ENCODE assay signal across 21 cellular contexts in genomic region chr15:57797608-57798267, GRCh38.
A peak's percentile ranks its signal among the peaks of the same experiment; 100 is the strongest.
DNase-seq lines count a peak whose midpoint lies in the region; ATAC-seq, FAIRE-seq and TF ChIP-seq lines count a peak whose summit lies in the region.
"Had no signal": no experiment of that assay in that cellular context is flagged by ENCODE, and none has a peak within 500 bp of the region (broad histone marks: within the 10 kb centered on the region; RNA-seq: fewer than 3 reads in every experiment).

No MANE protein-coding gene starts in this region.

- H3K36me3 ChIP-seq in liver (ENCODE audit: control insufficient read depth in 4 of 4, insufficient read depth in 3 of 4, low read depth in 1 of 4, low read length in 3 of 4) (no peaks in the 10 kb centered on the region), HepG2 (replicated peaks in 1 of 2; ENCODE audit: control insufficient read depth in 1 of 2, insufficient read depth in 2 of 2, low read length in 2 of 2) (no peaks in the 10 kb centered on the region), endothelial cell of umbilical vein (ENCODE audit: control insufficient read depth in 2 of 2, extremely low read depth in 1 of 2, insufficient read depth in 2 of 2, low read length in 2 of 2) (no peaks in the 10 kb centered on the region), parathyroid adenoma (ENCODE audit: control insufficient read depth, insufficient read depth, low read length) (no peaks in the 10 kb centered on the region)
- H3K36me3 ChIP-seq: SJSA1 had no signal

- H3K4me1 ChIP-seq in liver (ENCODE audit: control insufficient read depth in 4 of 4, insufficient read depth in 4 of 4, low read length in 3 of 4) (peaks cover 0 to 6% (median 1%) of the 10 kb centered on the region in 4 donors), HepG2 (ENCODE audit: insufficient read depth, low read length) (no peaks in the 10 kb centered on the region), endothelial cell of umbilical vein (ENCODE audit: control insufficient read depth, extremely low read depth, insufficient read depth, low read length) (no peaks in the 10 kb centered on the region), parathyroid adenoma (no peaks in the 10 kb centered on the region)
- H3K4me1 ChIP-seq: SJSA1 had no signal

- no peaks in the 10 kb centered on the region for H3K36me3 Mint-ChIP-seq in mesothelial cell of epicardium
- H3K36me3 Mint-ChIP-seq: CD8-positive, alpha-beta memory T cell had no signal

- no peak overlapping the region for H3K4me3 Mint-ChIP-seq in mesothelial cell of epicardium
- H3K4me3 Mint-ChIP-seq: CD8-positive, alpha-beta memory T cell had no signal

- H3K27me3 ChIP-seq in liver (ENCODE audit: control insufficient read depth in 4 of 4, insufficient read depth in 4 of 4, low read length in 3 of 4) (no peaks in the 10 kb centered on the region), HepG2 (ENCODE audit: control insufficient read depth in 1 of 2, insufficient read depth in 2 of 2, low read length in 2 of 2) (no peaks in the 10 kb centered on the region; a peak in 1 of 5 replicates), endothelial cell of umbilical vein (ENCODE audit: control insufficient read depth in 2 of 2, insufficient read depth in 2 of 2, low read length in 2 of 2) (no peaks in the 10 kb centered on the region), parathyroid adenoma (ENCODE audit: control insufficient read depth, insufficient read depth, low read length) (no peaks in the 10 kb centered on the region)

- POLR2A ChIA-PET in HepG2 (lab: Yijun Ruan, JAX) (no interaction called here), endothelial cell of umbilical vein (lab: Charles Lee) (no interaction called here)

- H4K20me1 ChIP-seq in HepG2 (ENCODE audit: insufficient read depth, low read length) (no peaks in the 10 kb centered on the region), endothelial cell of umbilical vein (replicated peaks; ENCODE audit: control insufficient read depth, extremely low read depth, insufficient read depth, low read length) (no peaks in the 10 kb centered on the region)

- dilution Hi-C loops in endothelial cell of umbilical vein (cut with MboI; ENCODE audit: extremely low pct_ligation_motif_present, low sequenced_read_pairs) = no loop called here

- CTCF ChIA-PET in HepG2 (lab: Yijun Ruan, JAX; ENCODE audit: low intra/inter-chr PET ratio, low total read pairs) = no interaction called here
- CTCF ChIA-PET in endothelial cell of umbilical vein (lab: Charles Lee) = interaction anchor here (0.8 to 1.7 kb wide), 4 partner anchors 47 to 273 kb away, joined by 3 to 6 read pairs (median 4); no protein-coding TSS in a partner anchor

- H3K27ac ChIP-seq in liver (ENCODE audit: low read depth in 1 of 2, low read length in 2 of 2) (no peak overlapping the region), HepG2 (ENCODE audit: extremely low read length, insufficient read depth, low read length) (no peak overlapping the region), endothelial cell of umbilical vein (ENCODE audit: insufficient read depth, low read depth, low read length) (no peak overlapping the region), parathyroid adenoma (peak overlapping the region; percentile 7)
- H3K27ac ChIP-seq: GM23248, PC-9, RWPE1, SJSA1 had no signal

- H3K4me1 Mint-ChIP-seq in mesothelial cell of epicardium = no peaks in the 10 kb centered on the region
- H3K4me1 Mint-ChIP-seq: CD8-positive, alpha-beta memory T cell had no signal

- WGBS in liver = 75% methylated on average over 7 of the region's 7 CpGs
- WGBS in HepG2 (ENCODE audit: low lambda C conversion rate) = 27% methylated on average over 7 of the region's 7 CpGs

- H3K79me2 ChIP-seq in HepG2 (ENCODE audit: insufficient read depth, low read length) (no peaks in the 10 kb centered on the region), endothelial cell of umbilical vein (ENCODE audit: control insufficient read depth, insufficient read depth, low read length) (no peaks in the 10 kb centered on the region), parathyroid adenoma (no peaks in the 10 kb centered on the region)

- H3K4me2 ChIP-seq in HepG2 (ENCODE audit: low read depth, low read length) = no peak overlapping the region
- no peak overlapping the region for H3K4me2 ChIP-seq in endothelial cell of umbilical vein (ENCODE audit: insufficient read depth, low read length)
- no peak overlapping the region for H3K4me2 ChIP-seq in parathyroid adenoma (ENCODE audit: low read length)
- H3K4me2 ChIP-seq: PC-9 had no signal

- peaks cover 13% of the 10 kb centered on the region for H3K9me3 Mint-ChIP-seq in mesothelial cell of epicardium
- H3K9me3 Mint-ChIP-seq: CD8-positive, alpha-beta memory T cell had no signal

- no TSS peak for BruUV-seq in HepG2 (replicated peaks; lab: Mats Ljungman, UMichigan)
- no TSS peak for BruUV-seq in endothelial cell of umbilical vein (replicated peaks; lab: Mats Ljungman, UMichigan)

- DNase-seq in HepG2 (ENCODE audit: low spot score) (no peak), endothelial cell of umbilical vein (ENCODE audit: low read depth, low spot score) (peak; percentile 53), mesothelial cell of epicardium (ENCODE audit: low spot score in 2 of 2, unreplicated experiment in 2 of 2) (no peak)
- no peak for DNase-seq in activated CD4-positive, alpha-beta T cell treated with anti-CD3 and anti-CD28 coated beads for 4 hours
- DNase-seq: C1 segment of cervical spinal cord; CD8-positive, alpha-beta memory T cell; DMS53; EL; GM23248; NCI-H1048; NCI-H1436; NCI-H1930; NCI-H226; PC-9 had no signal

- no peak overlapping the region for H3K27ac Mint-ChIP-seq in mesothelial cell of epicardium
- H3K27ac Mint-ChIP-seq: CD8-positive, alpha-beta memory T cell had no signal

- TF ChIP-seq POLR2A in HepG2 (IDR thresholded peaks at IDR 0.05; ENCODE audit: insufficient read depth in 1 of 2, low read depth in 2 of 2, low read length in 2 of 2) (no peak), endothelial cell of umbilical vein (IDR thresholded peaks at IDR 0.05; ENCODE audit: low read depth, low read length) (no peak)

- in situ Hi-C loops in HepG2 (cut with HindIII; ENCODE audit: extremely low pct_ligation_motif_present, low pct_unique_long_range_greater_than_20kb) = no loop called here

- H3K9me3 ChIP-seq in liver (ENCODE audit: control insufficient read depth in 4 of 4, low read length in 3 of 4) (no peaks in the 10 kb centered on the region), HepG2 (ENCODE audit: low read length) (no peaks in the 10 kb centered on the region), endothelial cell of umbilical vein (replicated peaks; ENCODE audit: control insufficient read depth, insufficient read depth, low read length) (no peaks in the 10 kb centered on the region), parathyroid adenoma (ENCODE audit: control insufficient read depth, low read length) (no peaks in the 10 kb centered on the region)
- H3K9me3 ChIP-seq: SJSA1 had no signal

- H3K4me3 ChIP-seq in liver (ENCODE audit: low read depth in 1 of 3, low read length in 3 of 3) (no peak overlapping the region), HepG2 (replicated peaks in 1 of 3; ENCODE audit: insufficient read depth in 1 of 3, low read depth in 2 of 3, low read length in 3 of 3) (no peak overlapping the region), endothelial cell of umbilical vein (replicated peaks in 1 of 3; ENCODE audit: insufficient read depth in 1 of 3, low read depth in 1 of 3, low read length in 3 of 3) (no peak overlapping the region), parathyroid adenoma (ENCODE audit: low read depth, low read length) (no peak overlapping the region)
- H3K4me3 ChIP-seq: GM12878, GM23248, PC-9, SJSA1 had no signal

- TF ChIP-seq CTCF in liver (IDR thresholded peaks at IDR 0.05; ENCODE audit: low read depth, low read length, missing input control) = no peak
- no peak for TF ChIP-seq CTCF in HepG2 (CRISPR knock-in tag; IDR thresholded peaks at IDR 0.05)
- no peak for TF ChIP-seq CTCF in endothelial cell of umbilical vein (IDR thresholded peaks at IDR 0.05; ENCODE audit: extremely low read depth in 1 of 2, insufficient read depth in 1 of 2, low read depth in 1 of 2, low read length in 2 of 2)
- no peak for TF ChIP-seq CTCF in parathyroid adenoma (IDR thresholded peaks at IDR 0.05)
- TF ChIP-seq CTCF in mesothelial cell of epicardium (IDR thresholded peaks at IDR 0.05; ENCODE audit: unreplicated experiment) = no peak

- ATAC-seq in HepG2 = no peak
- no peak for ATAC-seq in HG02885 (IDR thresholded peaks at IDR 0.05; ENCODE audit: poor library complexity, unreplicated experiment)
- ATAC-seq: GM12878, HCT116 had no signal

- TF ChIP-seq RAD21 in liver (IDR thresholded peaks at IDR 0.05) = no peak
- no peak for TF ChIP-seq RAD21 in HepG2 (CRISPR knock-in tag; IDR thresholded peaks at IDR 0.05)

- H2AFZ ChIP-seq in HepG2 (ENCODE audit: low read length) (no peak overlapping the region), endothelial cell of umbilical vein (ENCODE audit: low read depth, low read length) (peak overlapping the region; percentile 15), parathyroid adenoma (no peak overlapping the region)
- H2AFZ ChIP-seq: GM23248, PC-9 had no signal

- FAIRE-seq in HepG2 (lab: Jason Lieb, UNC) (no peak), endothelial cell of umbilical vein (lab: Jason Lieb, UNC) (no peak)
- FAIRE-seq: GM12878 had no signal

- H3K9ac ChIP-seq in liver (ENCODE audit: low read depth in 1 of 2, low read length in 2 of 2) = no peak overlapping the region
- H3K9ac ChIP-seq in HepG2 (ENCODE audit: insufficient read depth, low read depth, low read length) = no peak overlapping the region
- no peak overlapping the region for H3K9ac ChIP-seq in endothelial cell of umbilical vein (replicated peaks; ENCODE audit: extremely low read depth, insufficient read depth, low read length)
- H3K9ac ChIP-seq in parathyroid adenoma = no peak overlapping the region
- H3K9ac ChIP-seq: GM23248 had no signal

- TF ChIP-seq EP300 in HepG2 (IDR thresholded peaks at IDR 0.05; ENCODE audit: low read depth in 2 of 2, low read length in 2 of 2) (no peak), HepG2 (CRISPR knock-in tag; IDR thresholded peaks at IDR 0.05; ENCODE audit: borderline replicate concordance) (no peak)

- H3K27me3 Mint-ChIP-seq in mesothelial cell of epicardium (ENCODE audit: low read depth) = peaks cover 3% of the 10 kb centered on the region

- H3K9me1 ChIP-seq in endothelial cell of umbilical vein (replicated peaks; ENCODE audit: control insufficient read depth, extremely low read depth, insufficient read depth, low read length) = no peaks in the 10 kb centered on the region

- intact Hi-C loops in HepG2 (cut with micrococcal nuclease; ENCODE audit: unreplicated experiment) = no loop called here
- intact Hi-C loops in endothelial cell of umbilical vein (cut with micrococcal nuclease) = no loop called here

TF ChIP-seq in liver, 16 proteins besides CTCF, POLR2A, EP300 and RAD21:
- TF ChIP-seq GABPA (IDR thresholded peaks at IDR 0.05 in 1 of 2, conservative IDR thresholded peaks at IDR 0.05 in 1 of 2) = no peak
- TF ChIP-seq NR2F2 (IDR thresholded peaks at IDR 0.05) = peak; percentile 48

TF ChIP-seq in HepG2, 621 proteins besides CTCF, POLR2A, EP300 and RAD21 (continues in another document):
- no peak for TF ChIP-seq NRL (CRISPR knock-in tag; IDR thresholded peaks at IDR 0.05; ENCODE audit: borderline replicate concordance)
- TF ChIP-seq FOXJ3 (CRISPR knock-in tag; IDR thresholded peaks at IDR 0.05; ENCODE audit: borderline replicate concordance) = no peak

TF ChIP-seq in endothelial cell of umbilical vein, 7 proteins besides CTCF, POLR2A, EP300 and RAD21 (continues in another document):
- TF ChIP-seq GATA2 (IDR thresholded peaks at IDR 0.05; ENCODE audit: insufficient read depth, insufficient read length, low read depth, low read length) = no peak
